In the genomic region with DNA sequence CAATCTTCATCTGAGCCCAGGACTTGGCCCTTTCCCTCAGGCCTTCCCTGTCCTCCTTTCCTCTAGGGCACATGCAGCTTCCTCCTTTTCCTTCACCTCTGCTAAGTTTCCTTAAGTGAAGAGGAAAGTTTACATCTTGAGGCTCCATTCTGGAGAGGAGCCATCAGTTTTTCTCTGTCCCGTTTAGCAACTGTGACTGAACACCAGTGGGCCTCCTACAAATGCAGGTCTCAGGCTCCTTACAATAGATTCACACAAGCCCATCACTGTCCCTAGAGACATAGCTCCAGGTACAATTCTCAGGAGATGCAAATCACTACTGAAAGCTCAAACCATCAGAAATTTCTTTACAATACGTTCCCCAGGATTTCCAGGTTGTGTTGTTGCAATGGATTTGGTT, we compare ENCODE assay signal across 21 cellular contexts. TPM values are rescaled to one million over a fixed set of nuclear protein-coding genes. Genes with fewer than 3 reads are reported as not detected.
DNase-seq lines count a peak whose midpoint lies in the region; ATAC-seq and TF ChIP-seq lines count a peak whose summit lies in the region.
"Had no signal": no experiment of that assay in that cellular context is flagged by ENCODE, and none has a peak within 500 bp of the region (broad histone marks: within the 10 kb centered on the region; RNA-seq: fewer than 3 reads in every experiment).

No MANE protein-coding gene starts in this region.

- no peaks in the 10 kb centered on the region for H3K9me3 Mint-ChIP-seq in neural progenitor cell
- H3K9me3 Mint-ChIP-seq: activated CD4-positive, alpha-beta T cell treated with anti-CD3 and anti-CD28 coated beads, Interleukin-2, amount 10 ng/mL, durations not matched to agents 7 days and 5 days had no signal

- H3K27me3 Mint-ChIP-seq in neural progenitor cell (ENCODE audit: insufficient read depth, low read depth), result no peaks in the 10 kb centered on the region

- no peaks in the 10 kb centered on the region for H4K20me1 ChIP-seq in neural progenitor cell (ENCODE audit: low read depth)
- H4K20me1 ChIP-seq: BLaER1 had no signal

- H3K9ac ChIP-seq in neural progenitor cell, result no peak overlapping the region
- H3K9ac ChIP-seq: BLaER1 had no signal

- H3K4me3 ChIP-seq in RWPE2 (ENCODE audit: severe bottlenecking) (no peak overlapping the region), esophagus (ENCODE audit: low read depth in 1 of 2, low read length in 2 of 2) (no peak overlapping the region), neural progenitor cell (no peak overlapping the region), upper lobe of right lung (no peak overlapping the region)
- H3K4me3 ChIP-seq: BLaER1, lower lobe of right lung, testis had no signal

- no peaks in the 10 kb centered on the region for H3K79me2 ChIP-seq in neural progenitor cell (ENCODE audit: low read depth)

- no peaks in the 10 kb centered on the region for H3K36me3 ChIP-seq in RWPE2 (ENCODE audit: low read depth)
- H3K36me3 ChIP-seq in esophagus (ENCODE audit: control insufficient read depth in 2 of 2, insufficient read depth in 2 of 2, low read length in 1 of 2), result no peaks in the 10 kb centered on the region
- no peaks in the 10 kb centered on the region for H3K36me3 ChIP-seq in neural progenitor cell
- H3K36me3 ChIP-seq in upper lobe of right lung, result no peaks in the 10 kb centered on the region
- H3K36me3 ChIP-seq: BLaER1, lower lobe of right lung had no signal

- peak overlapping the region; percentile 48 for H3K4me2 ChIP-seq in neural progenitor cell
- H3K4me2 ChIP-seq: BLaER1 had no signal

- no peaks in the 10 kb centered on the region for H3K9me3 ChIP-seq in RWPE2 (ENCODE audit: severe bottlenecking)
- H3K9me3 ChIP-seq in esophagus (ENCODE audit: control insufficient read depth in 2 of 2, insufficient read depth in 1 of 2, low read depth in 1 of 2, low read length in 1 of 2), result no peaks in the 10 kb centered on the region
- H3K9me3 ChIP-seq in neural progenitor cell (ENCODE audit: low read depth), result no peaks in the 10 kb centered on the region
- H3K9me3 ChIP-seq in upper lobe of right lung, result no peaks in the 10 kb centered on the region
- H3K9me3 ChIP-seq: BLaER1, lower lobe of right lung, testis had no signal

- H3K27ac ChIP-seq in RWPE2 (ENCODE audit: poor library complexity, severe bottlenecking), result peak overlapping the region; percentile 98
- peak overlapping the region; percentile 69 to 90 for H3K27ac ChIP-seq in esophagus (ENCODE audit: low read depth in 2 of 2, low read length in 1 of 2)
- no peak overlapping the region for H3K27ac ChIP-seq in neural progenitor cell
- peak overlapping the region; percentile 13 for H3K27ac ChIP-seq in upper lobe of right lung
- H3K27ac ChIP-seq: BLaER1, lower lobe of right lung, testis had no signal

- 58 to 71% methylated on average over 2 of the region's 2 CpGs for WGBS in esophagus, 2 donors

- peaks cover 19% of the 10 kb centered on the region for H3F3A ChIP-seq in neural progenitor cell (ENCODE audit: low read depth)

- DNase-seq in RWPE2 (ENCODE audit: low spot score), result no peak
- no peak for DNase-seq in neural progenitor cell (ENCODE audit: low spot score)
- no peak for DNase-seq in upper lobe of right lung
- no peak for DNase-seq in DMS53 (lab: John Stamatoyannopoulos, UW)
- DNase-seq: activated CD4-positive, alpha-beta T cell treated with anti-CD3 and anti-CD28 coated beads, Interleukin-2, amount 10 ng/mL, durations not matched to agents 7 days and 5 days; activated T-cell treated with anti-CD3 and anti-CD28 coated beads, Interleukin-2, amount 50 U/mL, for 1 hour; DMS 273 treated with DMSO at 0.1 percent for 48 hours; effector CD8-positive, alpha-beta T cell; lower lobe of right lung; NCI-H187; right cardiac atrium; stimulated activated CD4-positive, alpha-beta T cell treated with anti-CD3 and anti-CD28 coated beads, Interleukin-4, amount 100 ng/mL, for 1 hour; testis had no signal

- no peaks in the 10 kb centered on the region for H3K36me3 Mint-ChIP-seq in neural progenitor cell
- H3K36me3 Mint-ChIP-seq: activated naive CD4-positive, alpha-beta T cell treated with anti-CD3 and anti-CD28 coated beads, Interleukin-2, amount 50 U/mL, for 72 hours had no signal

- TF ChIP-seq CTCF in RWPE2 (IDR thresholded peaks at IDR 0.05; ENCODE audit: poor library complexity, severe bottlenecking) (no peak), neural progenitor cell (IDR thresholded peaks at IDR 0.05) (no peak), upper lobe of right lung (IDR thresholded peaks at IDR 0.05) (no peak)

- H3K4me3 Mint-ChIP-seq in neural progenitor cell, result no peak overlapping the region
- H3K4me3 Mint-ChIP-seq: activated CD4-positive, alpha-beta T cell treated with anti-CD3 and anti-CD28 coated beads, Interleukin-2, amount 10 ng/mL, durations not matched to agents 7 days and 5 days; neural crest cell had no signal

- no peak overlapping the region for H2AFZ ChIP-seq in neural progenitor cell (replicated peaks)

- peaks cover 48% of the 10 kb centered on the region for H3K4me1 ChIP-seq in RWPE2 (ENCODE audit: insufficient read depth, poor library complexity, severe bottlenecking)
- peaks cover 0 to 14% of the 10 kb centered on the region in 2 donors for H3K4me1 ChIP-seq in esophagus (ENCODE audit: control insufficient read depth in 2 of 2, insufficient read depth in 2 of 2, low read length in 1 of 2)
- peaks cover 15% of the 10 kb centered on the region for H3K4me1 ChIP-seq in neural progenitor cell
- H3K4me1 ChIP-seq in upper lobe of right lung, result peaks cover 6% of the 10 kb centered on the region
- H3K4me1 ChIP-seq: BLaER1, testis had no signal

- intact Hi-C loops in upper lobe of right lung (cut with DNase I), result no loop called here

- H3K4me1 Mint-ChIP-seq in neural progenitor cell, result peaks cover 8% of the 10 kb centered on the region

- ATAC-seq in RWPE2 (ENCODE audit: low read depth) (no peak), upper lobe of right lung (no peak), HG03159 (IDR thresholded peaks at IDR 0.05; ENCODE audit: unreplicated experiment) (no peak), HG02973 (IDR thresholded peaks at IDR 0.05; ENCODE audit: unreplicated experiment) (no peak), GM19463 (IDR thresholded peaks at IDR 0.05; ENCODE audit: unreplicated experiment) (no peak)
- ATAC-seq: activated naive CD4-positive, alpha-beta T cell treated with anti-CD3 and anti-CD28 coated beads, Interleukin-2, amount 50 U/mL, for 72 hours had no signal

- H3K27ac Mint-ChIP-seq in neural progenitor cell, result no peak overlapping the region
- H3K27ac Mint-ChIP-seq: activated CD4-positive, alpha-beta T cell treated with anti-CD3 and anti-CD28 coated beads, Interleukin-2, amount 10 ng/mL, durations not matched to agents 7 days and 5 days; activated naive CD4-positive, alpha-beta T cell treated with anti-CD3 and anti-CD28 coated beads, Interleukin-2, amount 50 U/mL, for 72 hours had no signal

- H3K27me3 ChIP-seq in RWPE2 (ENCODE audit: insufficient read depth, poor library complexity, severe bottlenecking), result no peaks in the 10 kb centered on the region
- no peaks in the 10 kb centered on the region for H3K27me3 ChIP-seq in esophagus (ENCODE audit: control insufficient read depth in 1 of 2, insufficient read depth in 2 of 2, low read length in 2 of 2)
- no peaks in the 10 kb centered on the region for H3K27me3 ChIP-seq in neural progenitor cell
- no peaks in the 10 kb centered on the region for H3K27me3 ChIP-seq in upper lobe of right lung
- H3K27me3 ChIP-seq: BLaER1, testis had no signal

RNA-seq across cellular contexts. Expression of a gene that starts 23.3 kb away (rescaled TPM):
- polyA plus RNA-seq in esophagus, result 1 to 10 TPM; 4.1 to 6.2 TPM
- total RNA-seq in neural progenitor cell (ENCODE audit: low replicate concordance) (0.51 TPM in 1 of 2 replicates, not detected in the other), upper lobe of right lung (108 TPM)
- total RNA-seq: activated CD4-positive, alpha-beta T cell treated with anti-CD3 and anti-CD28 coated beads, Interleukin-2, amount 10 ng/mL, durations not matched to agents 7 days and 5 days; activated naive CD4-positive, alpha-beta T cell treated with anti-CD3 and anti-CD28 coated beads, Interleukin-2, amount 50 U/mL, for 72 hours; NCI-H460 had no signal

RNA-seq across cellular contexts. Expression of a gene that starts 50.8 kb away (rescaled TPM):
- 10 to 100 TPM; 19.6 to 32.6 TPM for polyA plus RNA-seq in esophagus
- total RNA-seq in neural progenitor cell (ENCODE audit: low replicate concordance) (33.9 and 49.3 TPM in 2 replicates), upper lobe of right lung (50.0 TPM)

Comparison
In these comparisons a context has a peak if more than half of its experiments do, and no peak if none do; other contexts are left out.
1. RNA of a gene that starts 23.3 kb away (total RNA-seq): 108 TPM in upper lobe of right lung (single experiment); 0.51 TPM in neural progenitor cell; every median in the first group is over 10 times any median in the second.